20 cellular contexts compared by ENCODE assay signal in genomic region chr19:18867751-18868150, GRCh38. TPM values are rescaled to one million over a fixed set of nuclear protein-coding genes. Genes with fewer than 3 reads are reported as not detected.
"Had no signal": no experiment of that assay in that cellular context is flagged by ENCODE, and none has a peak within 500 bp of the region (broad histone marks: within the 10 kb centered on the region; RNA-seq: fewer than 3 reads in every experiment).

No MANE protein-coding gene starts in this region.

- H3K36me3 Mint-ChIP-seq: natural killer cell had no signal

- FAIRE-seq: colon, urothelium cell line had no signal

- DNase-seq: activated CD4-positive, alpha-beta T cell treated with anti-CD3 and anti-CD28 coated beads, Interleukin-2, amount 50 U/mL, for 4 hours; activated naive CD4-positive, alpha-beta T cell treated with anti-CD3 and anti-CD28 coated beads for 36 hours; activated T-cell treated with anti-CD3 and anti-CD28 coated beads for 4 hours; foreskin fibroblast; kidney glomerular epithelial cell; left ventricle myocardium superior; mesenchymal stem cell; natural killer cell; occipital lobe; stimulated activated CD4-positive, alpha-beta T cell treated with anti-CD3 and anti-CD28 coated beads, Interleukin-15, amount 100 ng/mL, for 24 hours; stimulated activated CD4-positive, alpha-beta T cell treated with anti-CD3 and anti-CD28 coated beads, Interleukin-4, amount 100 ng/mL, for 1 hour; stimulated activated naive B cell treated with anti-CD40 and anti-IgM and Interleukin-4, amounts not matched to agents 10 μg/mL and 1 μg/mL and 100 μg/mL, for 72 hours; T-helper 9 cell; thyroid gland had no signal

- H3K27ac ChIP-seq: ascending aorta, right atrium auricular region, thyroid gland had no signal

- H3K27me3 Mint-ChIP-seq: progenitor cell of endocrine pancreas had no signal

- H3K4me3 ChIP-seq: ascending aorta, right atrium auricular region, thyroid gland had no signal

- H3K9me3 Mint-ChIP-seq: activated naive CD4-positive, alpha-beta T cell treated with anti-CD3 and anti-CD28 coated beads for 36 hours; natural killer cell; stimulated activated naive B cell treated with anti-CD40 and anti-IgM and Interleukin-4, amounts not matched to agents 10 μg/mL and 1 μg/mL and 100 μg/mL, for 72 hours had no signal

- H3K27me3 ChIP-seq: ascending aorta, right atrium auricular region, thyroid gland had no signal

- ATAC-seq: activated CD4-positive, CD25-positive, alpha-beta regulatory T cell treated with anti-CD3 and anti-CD28 coated beads, Interleukin-2, amount 50 U/mL, for 24 hours; left ventricle myocardium superior; natural killer cell; stimulated activated naive B cell treated with anti-CD40 and anti-IgM and Interleukin-4, amounts not matched to agents 10 μg/mL and 1 μg/mL and 100 μg/mL, for 72 hours had no signal

- H3K9me3 ChIP-seq: ascending aorta, right atrium auricular region, thyroid gland had no signal

- H3K27ac Mint-ChIP-seq: natural killer cell, progenitor cell of endocrine pancreas had no signal

- H3K4me3 Mint-ChIP-seq: activated naive CD4-positive, alpha-beta T cell treated with anti-CD3 and anti-CD28 coated beads for 36 hours had no signal

RNA-seq across cellular contexts. Expression of gene CERS1, which starts 28.2 kb away (rescaled TPM):
- total RNA-seq: activated naive CD4-positive, alpha-beta T cell treated with anti-CD3 and anti-CD28 coated beads for 36 hours; ascending aorta; natural killer cell had no signal
